ENCODE assay signal across 34 cellular contexts in genomic region chr1:202302166-202302565, GRCh38. TPM values are rescaled to one million over a fixed set of nuclear protein-coding genes. Genes with fewer than 3 reads are reported as not detected.
DNase-seq lines count a peak whose midpoint lies in the region; ATAC-seq, FAIRE-seq and TF ChIP-seq lines count a peak whose summit lies in the region.
"Had no signal": no experiment of that assay in that cellular context is flagged by ENCODE, and none has a peak within 500 bp of the region (broad histone marks: within the 10 kb centered on the region; RNA-seq: fewer than 3 reads in every experiment).

No MANE protein-coding gene starts in this region.

- in situ Hi-C loops in K562 (cut with MboI): loop anchor here (25.0 kb wide), 1 partner anchor 90 kb away; no protein-coding TSS in a partner anchor

- TF ChIP-seq RAD21 in K562 (CRISPR knock-in tag; conservative IDR thresholded peaks at IDR 0.05 in 1 of 2, IDR thresholded peaks at IDR 0.05 in 1 of 2): no peak

- WGBS in K562 (ENCODE audit: insufficient coverage, low coverage, missing lambda C conversion rate): 4% methylated on average over 9 of the region's 9 CpGs

- TF ChIP-seq POLR2A in K562 (conservative IDR thresholded peaks at IDR 0.05): no peak

- no peaks in the 10 kb centered on the region for H3K79me2 ChIP-seq in K562 (ENCODE audit: control insufficient read depth, insufficient read depth, low read length)

- peak; percentile 6 for DNase-seq in natural killer cell treated with Interleukin-12 subunit alpha and Interleukin-12 subunit beta and Interleukin-15 and Interleukin-18, amount 100 ng/mL, for 72 hours (ENCODE audit: low spot score)
- DNase-seq in natural killer cell (no peak), CD14-positive monocyte (ENCODE audit: low spot score) (peak; percentile 2), K562 (ENCODE audit: extremely low read depth in 1 of 4, low spot score in 3 of 4) (no peak), COLO668 (lab: John Stamatoyannopoulos, UW; ENCODE audit: unreplicated experiment) (no peak)
- DNase-seq in central memory CD4-positive, alpha-beta T cell: no peak
- DNase-seq: 8988T; ACHN; AML-193; BE2C; C1 segment of cervical spinal cord; Caco-2; Calu3; CD4-positive, alpha-beta memory T cell; CD4-positive, alpha-beta T cell; CD4-positive, CD25-positive, alpha-beta regulatory T cell; CD8-positive, alpha-beta memory T cell; CD8-positive, alpha-beta T cell; COR-L47; DMS 273 treated with DMSO at 0.1 percent for 48 hours; DMS153; DMS53; DMS79; DMS79 treated with DMSO at 0.1 percent for 48 hours; DND-41; EL had no signal

- no peak overlapping the region for H3K4me2 ChIP-seq in K562 (ENCODE audit: insufficient read depth, low read length)
- H3K4me2 ChIP-seq: A549; BLaER1; BLaER1 treated with 17β-estradiol and CSF1 and Interleukin-3, amounts not matched to agents 10 nM and 100 nM had no signal

- no TSS peak for BruUV-seq in K562 (replicated peaks; lab: Mats Ljungman, UMichigan)

- H3K27ac Mint-ChIP-seq in natural killer cell treated with Interleukin-12 subunit alpha and Interleukin-12 subunit beta and Interleukin-15 and Interleukin-18, amount 100 ng/mL, for 72 hours: no peak overlapping the region
- H3K27ac Mint-ChIP-seq in natural killer cell (no peak overlapping the region), CD14-positive monocyte (no peak overlapping the region)
- H3K27ac Mint-ChIP-seq: B cell; CD4-positive, alpha-beta T cell; CD8-positive, alpha-beta T cell had no signal

- peaks cover 3% of the 10 kb centered on the region; the same call in 1 of the 2 replicates for H4K20me1 ChIP-seq in K562 (replicated peaks; ENCODE audit: control insufficient read depth, insufficient read depth, low read length)
- H4K20me1 ChIP-seq: BLaER1; BLaER1 treated with 17β-estradiol and CSF1 and Interleukin-3, amounts not matched to agents 10 nM and 100 nM had no signal

- no peak overlapping the region for H3K27ac ChIP-seq in K562 (ENCODE audit: extremely low read depth, low read depth, low read length)
- H3K27ac ChIP-seq: 22Rv1; A549; BLaER1; BLaER1 treated with 17β-estradiol and CSF1 and Interleukin-3, amounts not matched to agents 10 nM and 100 nM; C4-2B had no signal

- POLR2A ChIA-PET in K562 (lab: Yijun Ruan, JAX): interaction anchor here (1.2 to 1.5 kb wide), 2 partner anchors 10 to 14 kb away, joined by 5 to 7 read pairs; no protein-coding TSS in a partner anchor

- H3K9me3 ChIP-seq in K562 (replicated peaks; ENCODE audit: control insufficient read depth, insufficient read depth, low read depth, low read length): no peaks in the 10 kb centered on the region
- H3K9me3 ChIP-seq: A549; BE2C; BLaER1; BLaER1 treated with 17β-estradiol and CSF1 and Interleukin-3, amounts not matched to agents 10 nM and 100 nM; Caco-2 had no signal

- FAIRE-seq in K562 (lab: Jason Lieb, UNC): no peak
- FAIRE-seq: A204.1, A549, D721Med had no signal

- H2AFZ ChIP-seq in K562 (ENCODE audit: low read depth, low read length): no peak overlapping the region

- TF ChIP-seq CTCF in natural killer cell (IDR thresholded peaks at IDR 0.05): no peak
- no peak for TF ChIP-seq CTCF in CD14-positive monocyte (IDR thresholded peaks at IDR 0.05)
- no peak for TF ChIP-seq CTCF in K562 (IDR thresholded peaks at IDR 0.05 in 2 of 3, conservative IDR thresholded peaks at IDR 0.05 in 1 of 3; ENCODE audit: insufficient read depth in 2 of 3, low read depth in 1 of 3, low read length in 3 of 3)

- H3K27me3 Mint-ChIP-seq in natural killer cell treated with Interleukin-12 subunit alpha and Interleukin-12 subunit beta and Interleukin-15 and Interleukin-18, amount 100 ng/mL, for 72 hours: no peaks in the 10 kb centered on the region
- H3K27me3 Mint-ChIP-seq in natural killer cell (ENCODE audit: low read depth in 2 of 2) (no peaks in the 10 kb centered on the region), CD14-positive monocyte (ENCODE audit: low read depth in 3 of 3) (peaks cover 4 to 14% (median 14%) of the 10 kb centered on the region in 3 donors)
- H3K27me3 Mint-ChIP-seq: CD4-positive, alpha-beta T cell; CD4-positive, CD25-positive, alpha-beta regulatory T cell had no signal

- ATAC-seq in natural killer cell treated with Interleukin-12 subunit alpha and Interleukin-12 subunit beta and Interleukin-15 and Interleukin-18, amount 100 ng/mL, for 72 hours: no peak
- ATAC-seq in natural killer cell: no peak
- no peak for ATAC-seq in K562
- ATAC-seq: A549; CD8-positive, alpha-beta T cell had no signal

- CTCF ChIA-PET in K562 (lab: Yijun Ruan, JAX; ENCODE audit: low intra/inter-chr PET ratio): no interaction called here

- no peak overlapping the region for H3K9ac ChIP-seq in K562 (ENCODE audit: insufficient read depth in 1 of 2, low read depth in 2 of 2, low read length in 2 of 2)
- H3K9ac ChIP-seq: BLaER1; BLaER1 treated with 17β-estradiol and CSF1 and Interleukin-3, amounts not matched to agents 10 nM and 100 nM had no signal

- H3K4me1 ChIP-seq in K562 (replicated peaks in 1 of 2; ENCODE audit: control insufficient read depth in 2 of 2, insufficient read depth in 2 of 2, low read length in 2 of 2): no peaks in the 10 kb centered on the region
- H3K4me1 ChIP-seq: A549, Caco-2 had no signal

- H3K9me1 ChIP-seq in K562 (ENCODE audit: control insufficient read depth, insufficient read depth, low read length): peaks cover 5% of the 10 kb centered on the region

- H3K9me3 Mint-ChIP-seq in natural killer cell treated with Interleukin-12 subunit alpha and Interleukin-12 subunit beta and Interleukin-15 and Interleukin-18, amount 100 ng/mL, for 72 hours: no peaks in the 10 kb centered on the region
- H3K9me3 Mint-ChIP-seq in natural killer cell (no peaks in the 10 kb centered on the region), CD14-positive monocyte (no peaks in the 10 kb centered on the region)
- H3K9me3 Mint-ChIP-seq: CD4-positive, alpha-beta T cell; CD4-positive, CD25-positive, alpha-beta regulatory T cell; CD8-positive, alpha-beta memory T cell; CD8-positive, alpha-beta T cell had no signal

- no peaks in the 10 kb centered on the region for H3K36me3 ChIP-seq in K562 (ENCODE audit: control insufficient read depth, insufficient read depth, low read length)
- H3K36me3 ChIP-seq: BE2C had no signal

- no peak overlapping the region for H3K4me3 Mint-ChIP-seq in natural killer cell treated with Interleukin-12 subunit alpha and Interleukin-12 subunit beta and Interleukin-15 and Interleukin-18, amount 100 ng/mL, for 72 hours
- H3K4me3 Mint-ChIP-seq in natural killer cell (no peak overlapping the region), CD14-positive monocyte (no peak overlapping the region)
- H3K4me3 Mint-ChIP-seq: B cell; CD4-positive, alpha-beta memory T cell; CD4-positive, alpha-beta T cell; CD4-positive, CD25-positive, alpha-beta regulatory T cell; CD8-positive, alpha-beta memory T cell; CD8-positive, alpha-beta T cell had no signal

- no peaks in the 10 kb centered on the region for H3K36me3 Mint-ChIP-seq in natural killer cell treated with Interleukin-12 subunit alpha and Interleukin-12 subunit beta and Interleukin-15 and Interleukin-18, amount 100 ng/mL, for 72 hours
- H3K36me3 Mint-ChIP-seq in natural killer cell (no peaks in the 10 kb centered on the region), CD14-positive monocyte (no peaks in the 10 kb centered on the region)
- H3K36me3 Mint-ChIP-seq: CD4-positive, alpha-beta memory T cell; CD4-positive, CD25-positive, alpha-beta regulatory T cell; CD8-positive, alpha-beta T cell had no signal

- peaks cover 47 to 95% of the 10 kb centered on the region in 2 experiments for H3K27me3 ChIP-seq in K562 (ENCODE audit: control insufficient read depth in 2 of 2, insufficient read depth in 2 of 2, low read length in 2 of 2)
- H3K27me3 ChIP-seq: BE2C; BLaER1; BLaER1 treated with 17β-estradiol and CSF1 and Interleukin-3, amounts not matched to agents 10 nM and 100 nM had no signal

- peaks cover 0 to 8% of the 10 kb centered on the region in 2 donors for H3K4me1 Mint-ChIP-seq in natural killer cell treated with Interleukin-12 subunit alpha and Interleukin-12 subunit beta and Interleukin-15 and Interleukin-18, amount 100 ng/mL, for 72 hours (ENCODE audit: low read depth in 2 of 2)
- no peaks in the 10 kb centered on the region for H3K4me1 Mint-ChIP-seq in natural killer cell
- H3K4me1 Mint-ChIP-seq in CD14-positive monocyte: no peaks in the 10 kb centered on the region
- H3K4me1 Mint-ChIP-seq: B cell; CD4-positive, alpha-beta memory T cell had no signal

- no peak for TF ChIP-seq EP300 in K562 (IDR thresholded peaks at IDR 0.05; ENCODE audit: low read length)

- intact Hi-C loops in natural killer cell (cut with micrococcal nuclease) (no loop called here), CD14-positive monocyte (cut with micrococcal nuclease) (no loop called here), K562 (cut with micrococcal nuclease) (no loop called here)

- H3K4me3 ChIP-seq in K562: no peak overlapping the region
- H3K4me3 ChIP-seq: A549; BLaER1; BLaER1 treated with 17β-estradiol and CSF1 and Interleukin-3, amounts not matched to agents 10 nM and 100 nM had no signal

RNA-seq across cellular contexts. Expression of gene UBE2T, which starts 39.6 kb away (rescaled TPM):
- total RNA-seq in natural killer cell treated with Interleukin-12 subunit alpha and Interleukin-12 subunit beta and Interleukin-15 and Interleukin-18, amount 100 ng/mL, for 72 hours: 10 to 100 TPM; 49.0 to 55.5 TPM
- total RNA-seq in natural killer cell: 1 to 10 TPM in 2 of 3 donors, under 1 TPM in 1; 0.92 to 2.3 (median 1.3) TPM
- polyA plus RNA-seq in CD14-positive monocyte: 1 to 10 TPM in 1 of 2 donors, under 1 TPM in 1; 0.38 to 1.3 TPM
- 49.3 and 60.2 TPM in 2 replicates for total RNA-seq in K562 (2011; cell fraction: chromatin; rRNA removed; ENCODE audit: low replicate concordance)
- total RNA-seq in K562 (2011; cell fraction: nucleolus; rRNA removed): 52.5 and 54.5 TPM in 2 replicates
- total RNA-seq in K562 (2011; cell fraction: nucleoplasm; rRNA removed): 53.1 and 59.8 TPM in 2 replicates
- total RNA-seq in K562 (2014; rRNA removed): 98.8 and 112 TPM in 2 replicates
- 168 and 186 TPM in 2 replicates for total RNA-seq in K562 (2014; rRNA removed; fragmentation: Illumina TruSeq; extraction: Trizol)
- 118 and 125 TPM in 2 replicates for total RNA-seq in K562 (2015; rRNA removed; fragmentation: Illumina TruSeq; extraction: Trizol)
- 91.4 and 94.6 TPM in 2 replicates for total RNA-seq in K562 (2021)
- polyA plus RNA-seq in K562 (2011; rRNA removed): 320 and 356 TPM in 2 replicates
- 216 and 296 TPM in 2 replicates for polyA plus RNA-seq in K562 (2011; cell fraction: cytosol; rRNA removed)
- polyA plus RNA-seq in K562 (2011; cell fraction: nucleus; rRNA removed): 130 and 199 TPM in 2 replicates
- polyA plus RNA-seq in K562 (2012): 117 and 137 TPM in 2 replicates
- 197 and 225 TPM in 2 replicates for polyA plus RNA-seq in K562 (2014; fragmentation: Illumina TruSeq; extraction: Trizol)
- 100 to 1,000 TPM; 388 to 438 TPM for polyA plus RNA-seq in K562 (2014; fragmentation: Nextera tagmentation; extraction: Ambion mirVana)
- 168 and 181 TPM in 2 replicates for polyA plus RNA-seq in K562 (2014; rRNA removed)
- 137 and 150 TPM in 2 replicates for polyA minus RNA-seq in K562 (2011; rRNA and poly(A)+ RNA removed)
- 51.0 and 60.2 TPM in 2 replicates for polyA minus RNA-seq in K562 (2011; cell fraction: cytosol; rRNA and poly(A)+ RNA removed)
- polyA minus RNA-seq in K562 (2011; cell fraction: nucleus; rRNA and poly(A)+ RNA removed): 35.4 and 57.3 TPM in 2 replicates

RNA-seq across cellular contexts. Expression of gene PPP1R12B, which starts 46.3 kb away (rescaled TPM):
- total RNA-seq in natural killer cell treated with Interleukin-12 subunit alpha and Interleukin-12 subunit beta and Interleukin-15 and Interleukin-18, amount 100 ng/mL, for 72 hours: 10 to 100 TPM; 27.1 to 51.8 TPM
- total RNA-seq in natural killer cell (10 to 100 TPM; 27.8 to 47.5 (median 46.5) TPM), K562 (2014; rRNA removed) (6.9 and 7.8 TPM in 2 replicates), K562 (2014; rRNA removed; fragmentation: Illumina TruSeq; extraction: Trizol) (15.3 and 16.9 TPM in 2 replicates), K562 (2015; rRNA removed; fragmentation: Illumina TruSeq; extraction: Trizol) (12.0 and 16.5 TPM in 2 replicates), K562 (2021) (15.6 and 17.9 TPM in 2 replicates)
- polyA plus RNA-seq in CD14-positive monocyte (1 to 10 TPM; 1.3 to 1.7 TPM), K562 (2011; rRNA removed) (13.6 and 15.7 TPM in 2 replicates), K562 (2014; fragmentation: Illumina TruSeq; extraction: Trizol) (9.7 and 14.0 TPM in 2 replicates), K562 (2014; fragmentation: Nextera tagmentation; extraction: Ambion mirVana) (1 to 10 TPM in 1 of 2 experiments, under 1 TPM in 1; 0.73 to 1.1 TPM), K562 (2014; rRNA removed) (6.9 and 7.9 TPM in 2 replicates)
- total RNA-seq in K562 (2011; cell fraction: chromatin; rRNA removed; ENCODE audit: low replicate concordance): 182 and 275 TPM in 2 replicates
- 62.9 and 69.9 TPM in 2 replicates for total RNA-seq in K562 (2011; cell fraction: nucleolus; rRNA removed)
- 103 and 122 TPM in 2 replicates for total RNA-seq in K562 (2011; cell fraction: nucleoplasm; rRNA removed)
- polyA plus RNA-seq in K562 (2011; cell fraction: cytosol; rRNA removed): 14.8 and 18.9 TPM in 2 replicates
- 50.2 and 59.9 TPM in 2 replicates for polyA plus RNA-seq in K562 (2011; cell fraction: nucleus; rRNA removed)
- polyA plus RNA-seq in K562 (2012): 3.4 and 5.3 TPM in 2 replicates
- polyA minus RNA-seq in K562 (2011; rRNA and poly(A)+ RNA removed): 110 and 112 TPM in 2 replicates
- 13.2 and 15.7 TPM in 2 replicates for polyA minus RNA-seq in K562 (2011; cell fraction: cytosol; rRNA and poly(A)+ RNA removed)
- 85.2 and 142 TPM in 2 replicates for polyA minus RNA-seq in K562 (2011; cell fraction: nucleus; rRNA and poly(A)+ RNA removed)

Comparison
In these comparisons a context has a peak if more than half of its experiments do, and no peak if none do; other contexts are left out.
1. DNase-seq: peak in natural killer cell treated with Interleukin-12 subunit alpha and Interleukin-12 subunit beta and Interleukin-15 and Interleukin-18, amount 100 ng/mL, for 72 hours (single experiment) and CD14-positive monocyte (single experiment); none in natural killer cell (single experiment), K562 (0 of 4), COLO668 (single experiment) and central memory CD4-positive, alpha-beta T cell (single experiment).
2. RNA of gene UBE2T, which starts 39.6 kb away (total RNA-seq): 49.3 to 186 TPM in K562 and 49.0 to 55.5 TPM in natural killer cell treated with Interleukin-12 subunit alpha and Interleukin-12 subunit beta and Interleukin-15 and Interleukin-18, amount 100 ng/mL, for 72 hours; 0.92 to 2.3 TPM in natural killer cell; every median in the first group is over 10 times any median in the second.